In genomic region chr12:131025234-131025633, GRCh38 we compare ENCODE assay signal across 16 cellular contexts.
A peak's percentile ranks its signal among the peaks of the same experiment; 100 is the strongest.
DNase-seq lines count a peak whose midpoint lies in the region; ATAC-seq and TF ChIP-seq lines count a peak whose summit lies in the region.
"Had no signal": no experiment of that assay in that cellular context is flagged by ENCODE, and none has a peak within 500 bp of the region (broad histone marks: within the 10 kb centered on the region; RNA-seq: fewer than 3 reads in every experiment).

No MANE protein-coding gene starts in this region.

- no peaks in the 10 kb centered on the region for H3K23me2 ChIP-seq in H9 (ENCODE audit: insufficient read length, low read depth, low read length, poor library complexity, severe bottlenecking)

- H3T11ph ChIP-seq in H9 (ENCODE audit: low read length) = no peak overlapping the region

- H3K4me2 ChIP-seq in BLaER1 (peak overlapping the region; percentile 83), H9 (ENCODE audit: insufficient read depth, insufficient read length, low read length) (no peak overlapping the region)

- H2AK5ac ChIP-seq in H9 (ENCODE audit: insufficient read length, low read length) = no peak overlapping the region

- H3K27me3 Mint-ChIP-seq in H9 (ENCODE audit: low read depth) = no peaks in the 10 kb centered on the region; the same call in 1 of the 2 replicates
- peaks cover 18% of the 10 kb centered on the region for H3K27me3 Mint-ChIP-seq in nephron progenitor cell (ENCODE audit: low read depth, poor library complexity)
- H3K27me3 Mint-ChIP-seq: CD4-positive, alpha-beta T cell had no signal

- H3K4ac ChIP-seq in H9 (ENCODE audit: low read depth, low read length) = no peak overlapping the region

- no peak for ATAC-seq in GM19397 (IDR thresholded peaks at IDR 0.05; ENCODE audit: unreplicated experiment)
- ATAC-seq: GM12878 had no signal

- H4K5ac ChIP-seq in H9 (ENCODE audit: insufficient read length, low read depth, low read length) = no peak overlapping the region

- H3K9me3 Mint-ChIP-seq in H9 (no peaks in the 10 kb centered on the region), nephron progenitor cell (no peaks in the 10 kb centered on the region)
- H3K9me3 Mint-ChIP-seq: CD4-positive, alpha-beta T cell; IgD-negative memory B cell had no signal

- no peaks in the 10 kb centered on the region for H3K9me3 ChIP-seq in BLaER1
- no peaks in the 10 kb centered on the region for H3K9me3 ChIP-seq in H9 (ENCODE audit: control insufficient read depth, low read depth, low read length)
- H3K9me3 ChIP-seq in thyroid gland = no peaks in the 10 kb centered on the region
- H3K9me3 ChIP-seq: HAP-1 had no signal

- H2BK5ac ChIP-seq in H9 (ENCODE audit: insufficient read length, low read length) = no peak overlapping the region

- H4K91ac ChIP-seq in H9 (ENCODE audit: insufficient read length, low read depth, low read length) = no peak overlapping the region

- H3K4me1 Mint-ChIP-seq in H9 (0 out of 4 replicates have a peak, but pooled peaks cover 0 to 3% of the 10 kb centered on the region in 2 experiments), nephron progenitor cell (peaks cover 65% of the 10 kb centered on the region)
- H3K4me1 Mint-ChIP-seq: B cell had no signal

- H3K9ac ChIP-seq in BLaER1 (peak overlapping the region; percentile 66), H9 (ENCODE audit: extremely low read depth, insufficient read length, low read length) (no peak overlapping the region)

- intact Hi-C loops in thyroid gland (cut with DNase I) = no loop called here

- H3K4me3 ChIP-seq in BLaER1 (peak overlapping the region; percentile 6; the same call in 1 of the 2 replicates), thyroid gland (replicated peaks in 1 of 3) (no peak overlapping the region)
- H3K4me3 ChIP-seq: GM12878, HAP-1 had no signal

- H2AFZ ChIP-seq in H9 (ENCODE audit: low read length) = no peak overlapping the region

- H3K4me1 ChIP-seq in BLaER1 = peaks cover 100% of the 10 kb centered on the region
- no peaks in the 10 kb centered on the region for H3K4me1 ChIP-seq in H9 (ENCODE audit: insufficient read depth, low read length)
- peaks cover 10 to 43% of the 10 kb centered on the region in 2 donors for H3K4me1 ChIP-seq in thyroid gland
- H3K4me1 ChIP-seq: HAP-1 had no signal

- no peaks in the 10 kb centered on the region for H3K79me1 ChIP-seq in H9 (ENCODE audit: insufficient read depth, low read depth, low read length, poor library complexity, severe bottlenecking)

- no peak overlapping the region for H3K14ac ChIP-seq in H9 (ENCODE audit: insufficient read depth, low read length)

- DNase-seq in H9 (no peak), nephron progenitor cell (no peak), thyroid gland (peak; percentile 55 to 58), NCI-H345 (lab: John Stamatoyannopoulos, UW) (no peak)
- DNase-seq in activated CD4-positive, alpha-beta T cell treated with anti-CD3 and anti-CD28 coated beads for 48 hours = no peak
- DNase-seq: CD4-positive, alpha-beta T cell; DMS153; DMS79; GF-D8 had no signal

- H2BK15ac ChIP-seq in H9 (ENCODE audit: low read depth, low read length) = no peak overlapping the region

- H3K36me3 ChIP-seq in BLaER1 = peaks cover 10% of the 10 kb centered on the region
- H3K36me3 ChIP-seq in thyroid gland = no peaks in the 10 kb centered on the region
- H3K36me3 ChIP-seq: HAP-1 had no signal

- no peak for TF ChIP-seq CTCF in H9 (conservative IDR thresholded peaks at IDR 0.05)
- TF ChIP-seq CTCF in nephron progenitor cell (IDR thresholded peaks at IDR 0.05) = no peak
- no peak for TF ChIP-seq CTCF in thyroid gland (IDR thresholded peaks at IDR 0.05)

- no CpG with 5 or more reads among the region's 11 CpGs for WGBS in H9 (ENCODE audit: extremely low coverage, insufficient read length, low lambda C conversion rate)
- WGBS in thyroid gland, 2 donors = 37 to 45% methylated on average over 11 of the region's 11 CpGs

- H3K23ac ChIP-seq in H9 (ENCODE audit: insufficient read length, low read depth, low read length) = no peak overlapping the region

- no peaks in the 10 kb centered on the region for H3K27me3 ChIP-seq in BLaER1
- H3K27me3 ChIP-seq in H9 (ENCODE audit: insufficient read depth, low read length) = no peaks in the 10 kb centered on the region
- no peaks in the 10 kb centered on the region for H3K27me3 ChIP-seq in thyroid gland

- H3K27ac Mint-ChIP-seq in H9 (peak overlapping the region in 2 of 3 experiments; percentile 20 to 53; a peak in 1 of 7 replicates), nephron progenitor cell (peak overlapping the region; percentile 86)
- H3K27ac Mint-ChIP-seq: B cell; CD4-positive, alpha-beta T cell; IgD-negative memory B cell had no signal

- H4K20me1 ChIP-seq in BLaER1 (no peaks in the 10 kb centered on the region), H9 (ENCODE audit: control insufficient read depth, insufficient read depth, insufficient read length) (no peaks in the 10 kb centered on the region)

- no peak overlapping the region for H3K18ac ChIP-seq in H9 (ENCODE audit: insufficient read length, low read depth, low read length)

- no peaks in the 10 kb centered on the region for H3K79me2 ChIP-seq in H9 (ENCODE audit: insufficient read depth, low read length)

- no peak overlapping the region for H2BK12ac ChIP-seq in H9 (ENCODE audit: insufficient read length, low read depth, low read length)

- no peak overlapping the region for H3K4me3 Mint-ChIP-seq in H9
- peak overlapping the region; percentile 23 for H3K4me3 Mint-ChIP-seq in nephron progenitor cell
- H3K4me3 Mint-ChIP-seq: B cell; CD4-positive, alpha-beta T cell; IgD-negative memory B cell had no signal

- H3K36me3 Mint-ChIP-seq in H9 (ENCODE audit: insufficient read depth in 1 of 3, low read depth in 3 of 3) (no peaks in the 10 kb centered on the region), nephron progenitor cell (ENCODE audit: low read depth) (no peaks in the 10 kb centered on the region)

- H2BK120ac ChIP-seq in H9 (ENCODE audit: low read depth, low read length, poor library complexity, severe bottlenecking) = no peak overlapping the region

- no peak overlapping the region for H2BK20ac ChIP-seq in H9 (ENCODE audit: low read depth, low read length, poor library complexity, severe bottlenecking)

- TF ChIP-seq POLR2A in thyroid gland (IDR thresholded peaks at IDR 0.05) = no peak

- H3K27ac ChIP-seq in BLaER1 (peak overlapping the region; percentile 82), H9 (ENCODE audit: insufficient read length, low read depth, low read length) (no peak overlapping the region), thyroid gland (peak overlapping the region; percentile 40 to 88 (median 62))
- H3K27ac ChIP-seq: C4-2B had no signal

- no peak overlapping the region for H4K8ac ChIP-seq in H9 (replicated peaks; ENCODE audit: insufficient read length, low read depth, low read length)

- H3K56ac ChIP-seq in H9 (ENCODE audit: insufficient read length, low read depth, low read length) = no peak overlapping the region

Comparison
In these comparisons a context has a peak if more than half of its experiments do, and no peak if none do; other contexts are left out.
1. DNase-seq: peak in thyroid gland (2 of 2); none in H9 (single experiment), nephron progenitor cell (single experiment), activated CD4-positive, alpha-beta T cell treated with anti-CD3 and anti-CD28 coated beads for 48 hours (single experiment) and NCI-H345 (single experiment).